ENCODE assay signal across 8 cellular contexts in genomic region chr1:40257313-40257687, GRCh38. TPM values are rescaled to one million over a fixed set of nuclear protein-coding genes. Genes with fewer than 3 reads are reported as not detected.
DNase-seq lines count a peak whose midpoint lies in the region; FAIRE-seq and TF ChIP-seq lines count a peak whose summit lies in the region.

No MANE protein-coding gene starts in this region.

- peak overlapping the region; percentile 89 for H3K4me2 ChIP-seq in endothelial cell of umbilical vein (ENCODE audit: insufficient read depth, low read length)

- peaks cover 4 to 8% of the 10 kb centered on the region in 2 experiments for H3K36me3 ChIP-seq in endothelial cell of umbilical vein (ENCODE audit: control insufficient read depth in 2 of 2, extremely low read depth in 1 of 2, insufficient read depth in 2 of 2, low read length in 2 of 2)

- FAIRE-seq in endothelial cell of umbilical vein (lab: Jason Lieb, UNC), result no peak

- peak overlapping the region; percentile 99 for H3K9ac ChIP-seq in endothelial cell of umbilical vein (replicated peaks; ENCODE audit: extremely low read depth, insufficient read depth, low read length)

- peak overlapping the region; percentile 86 for H3K27ac ChIP-seq in endothelial cell of umbilical vein (ENCODE audit: insufficient read depth, low read depth, low read length)

- peaks cover 9% of the 10 kb centered on the region for H3K4me1 ChIP-seq in endothelial cell of umbilical vein (ENCODE audit: control insufficient read depth, extremely low read depth, insufficient read depth, low read length)

- H3K9me3 Mint-ChIP-seq in nephron, result no peaks in the 10 kb centered on the region

- TF ChIP-seq CTCF in HFF-Myc (IDR thresholded peaks at IDR 0.05; ENCODE audit: low read depth, low read length, missing control alignments), result no peak
- no peak for TF ChIP-seq CTCF in endothelial cell of umbilical vein (IDR thresholded peaks at IDR 0.05; ENCODE audit: extremely low read depth in 1 of 2, insufficient read depth in 1 of 2, low read depth in 1 of 2, low read length in 2 of 2)
- no peak for TF ChIP-seq CTCF in nephron (IDR thresholded peaks at IDR 0.05; ENCODE audit: unreplicated experiment in 3 of 3)

- peak overlapping the region; percentile 98 to 99 (median 98) for H3K27ac Mint-ChIP-seq in nephron

- POLR2A ChIA-PET in endothelial cell of umbilical vein (lab: Charles Lee), result interaction anchor here (0.7 kb wide), 2 partner anchors 197 to 518 kb away, joined by 3 to 5 read pairs; partner anchors contain the start of gene PPIE

- H3K4me3 Mint-ChIP-seq in nephron, result peak overlapping the region; percentile 97 to 98 (median 97)

- TSS peak; percentile 91 for BruUV-seq in endothelial cell of umbilical vein (replicated peaks; lab: Mats Ljungman, UMichigan)

- H3K36me3 Mint-ChIP-seq in nephron (ENCODE audit: low read depth), result peaks cover 17% of the 10 kb centered on the region

- peaks cover 29% of the 10 kb centered on the region for H3K79me2 ChIP-seq in endothelial cell of umbilical vein (ENCODE audit: control insufficient read depth, insufficient read depth, low read length)

- no peaks in the 10 kb centered on the region for H3K9me3 ChIP-seq in endothelial cell of umbilical vein (replicated peaks; ENCODE audit: control insufficient read depth, insufficient read depth, low read length)

- H3K4me3 ChIP-seq in HFF-Myc (replicated peaks; ENCODE audit: low read depth, low read length), result peak overlapping the region; percentile 98
- H3K4me3 ChIP-seq in endothelial cell of umbilical vein (replicated peaks in 1 of 3; ENCODE audit: insufficient read depth in 1 of 3, low read depth in 1 of 3, low read length in 3 of 3), result peak overlapping the region; percentile 59 to 91 (median 79)

- H2AFZ ChIP-seq in endothelial cell of umbilical vein (ENCODE audit: low read depth, low read length), result peak overlapping the region; percentile 80

- CTCF ChIA-PET in endothelial cell of umbilical vein (lab: Charles Lee), result interaction anchor here (0.9 to 1.9 kb wide), 7 partner anchors 9 to 113 kb away, joined by 3 to 6 read pairs (median 6); partner anchors contain the start of gene TMCO2

- H3K9me1 ChIP-seq in endothelial cell of umbilical vein (replicated peaks; ENCODE audit: control insufficient read depth, extremely low read depth, insufficient read depth, low read length), result no peaks in the 10 kb centered on the region

- no peaks in the 10 kb centered on the region for H3K27me3 ChIP-seq in endothelial cell of umbilical vein (ENCODE audit: control insufficient read depth in 2 of 2, insufficient read depth in 2 of 2, low read length in 2 of 2)

- peaks cover 22% of the 10 kb centered on the region for H3K4me1 Mint-ChIP-seq in nephron

- no peaks in the 10 kb centered on the region for H3K27me3 Mint-ChIP-seq in nephron (ENCODE audit: low read depth)

- intact Hi-C loops in endothelial cell of umbilical vein (cut with micrococcal nuclease), result loop anchor here (1.0 to 5.0 kb wide), 2 partner anchors 179 to 215 kb away; partner anchors contain the start of gene CAP1

- dilution Hi-C loops in endothelial cell of umbilical vein (cut with MboI; ENCODE audit: extremely low pct_ligation_motif_present, low sequenced_read_pairs), result no loop called here

- no peaks in the 10 kb centered on the region for H4K20me1 ChIP-seq in endothelial cell of umbilical vein (replicated peaks; ENCODE audit: control insufficient read depth, extremely low read depth, insufficient read depth, low read length)

- no peak for TF ChIP-seq POLR2A in endothelial cell of umbilical vein (IDR thresholded peaks at IDR 0.05; ENCODE audit: low read depth, low read length)

- DNase-seq in NCI-H1105 treated with DMSO at 0.1 percent for 48 hours (lab: John Stamatoyannopoulos, UW) (peak; percentile 82), NCI-H1105 (lab: John Stamatoyannopoulos, UW) (no peak), HFF-Myc (ENCODE audit: extremely low read depth, low read depth) (no peak), RKO (ENCODE audit: low spot score) (peak; percentile 53), endothelial cell of umbilical vein (ENCODE audit: low read depth, low spot score) (no peak), mesenteric fat pad (ENCODE audit: low spot score) (no peak), NCI-H187 (lab: John Stamatoyannopoulos, UW) (no peak)

TF ChIP-seq in endothelial cell of umbilical vein, 7 proteins besides CTCF, POLR2A, EP300 and RAD21:
- TF ChIP-seq EZH2 (IDR thresholded peaks at IDR 0.05; ENCODE audit: borderline replicate concordance, low read depth, low read length, severe bottlenecking) (no peak), MAX (IDR thresholded peaks at IDR 0.05; ENCODE audit: insufficient read depth, insufficient read length) (no peak), MYC (IDR thresholded peaks at IDR 0.05; ENCODE audit: low read depth, low read length) (no peak), GATA2 (IDR thresholded peaks at IDR 0.05; ENCODE audit: insufficient read depth, insufficient read length, low read depth, low read length) (no peak), POLR2AphosphoS5 (IDR thresholded peaks at IDR 0.05; ENCODE audit: insufficient read depth, low read depth, low read length) (no peak), JUN (IDR thresholded peaks at IDR 0.05; ENCODE audit: borderline replicate concordance, insufficient read depth, insufficient read length, low read depth) (no peak), FOS (IDR thresholded peaks at IDR 0.05; ENCODE audit: borderline replicate concordance, insufficient read depth, low read length) (no peak)

RNA-seq across cellular contexts. Expression of gene ZMPSTE24, which starts 0.7 kb away (rescaled TPM):
- total RNA-seq in endothelial cell of umbilical vein, result 42.5 and 44.7 TPM in 2 replicates
- 11.7 and 16.9 TPM in 2 replicates for polyA plus RNA-seq in endothelial cell of umbilical vein
- polyA plus RNA-seq in endothelial cell of umbilical vein (2011; cell fraction: cytosol; rRNA removed), result 16.0 and 16.9 TPM in 2 replicates
- 10.3 and 14.2 TPM in 2 replicates for polyA plus RNA-seq in endothelial cell of umbilical vein (2011; cell fraction: nucleus; rRNA removed)
- 34.8 and 52.4 TPM in 2 replicates for polyA plus RNA-seq in endothelial cell of umbilical vein (2012)
- polyA minus RNA-seq in endothelial cell of umbilical vein, result 25.6 and 25.8 TPM in 2 replicates
- 35.2 TPM for polyA minus RNA-seq in endothelial cell of umbilical vein (2011; cell fraction: cytosol; rRNA and poly(A)+ RNA removed)
- polyA minus RNA-seq in endothelial cell of umbilical vein (2011; cell fraction: nucleus; rRNA and poly(A)+ RNA removed), result 12.3 and 15.3 TPM in 2 replicates
- 41.3 TPM for total RNA-seq in mesenteric fat pad

RNA-seq across cellular contexts. Expression of gene TMCO2, which starts 9.6 kb away (rescaled TPM):
- not detected in 2 replicates for total RNA-seq in endothelial cell of umbilical vein
- not detected in 2 replicates for polyA plus RNA-seq in endothelial cell of umbilical vein
- not detected in 2 replicates for polyA plus RNA-seq in endothelial cell of umbilical vein (2011; cell fraction: cytosol; rRNA removed)
- not detected in 2 replicates for polyA plus RNA-seq in endothelial cell of umbilical vein (2011; cell fraction: nucleus; rRNA removed)
- polyA plus RNA-seq in endothelial cell of umbilical vein (2012), result not detected in 2 replicates
- polyA minus RNA-seq in endothelial cell of umbilical vein, result not detected in 2 replicates
- polyA minus RNA-seq in endothelial cell of umbilical vein (2011; cell fraction: cytosol; rRNA and poly(A)+ RNA removed), result not detected
- polyA minus RNA-seq in endothelial cell of umbilical vein (2011; cell fraction: nucleus; rRNA and poly(A)+ RNA removed), result not detected in 2 replicates
- total RNA-seq in mesenteric fat pad, result not detected

RNA-seq across cellular contexts. Expression of gene COL9A2, which starts 59.8 kb away (rescaled TPM):
- total RNA-seq in endothelial cell of umbilical vein (0.64 and 1.3 TPM in 2 replicates), mesenteric fat pad (0.48 TPM)
- polyA plus RNA-seq in endothelial cell of umbilical vein, result 0.29 and 0.69 TPM in 2 replicates
- 0.32 and 0.34 TPM in 2 replicates for polyA plus RNA-seq in endothelial cell of umbilical vein (2011; cell fraction: cytosol; rRNA removed)
- 2.4 and 2.5 TPM in 2 replicates for polyA plus RNA-seq in endothelial cell of umbilical vein (2011; cell fraction: nucleus; rRNA removed)
- 0.05 and 0.34 TPM in 2 replicates for polyA plus RNA-seq in endothelial cell of umbilical vein (2012)
- polyA minus RNA-seq in endothelial cell of umbilical vein, result 0.08 and 0.22 TPM in 2 replicates
- not detected for polyA minus RNA-seq in endothelial cell of umbilical vein (2011; cell fraction: cytosol; rRNA and poly(A)+ RNA removed)
- polyA minus RNA-seq in endothelial cell of umbilical vein (2011; cell fraction: nucleus; rRNA and poly(A)+ RNA removed), result 0.19 TPM in 1 of 2 replicates, not detected in the other

Comparison
In these comparisons a context has a peak if more than half of its experiments do, and no peak if none do; other contexts are left out.
1. DNase-seq: peak in NCI-H1105 treated with DMSO at 0.1 percent for 48 hours (single experiment) and RKO (single experiment); none in NCI-H1105 (single experiment), HFF-Myc (single experiment), endothelial cell of umbilical vein (single experiment), mesenteric fat pad (single experiment) and NCI-H187 (0 of 2).